24 cellular contexts compared by ENCODE assay signal in genomic region chr11:117862753-117863152, GRCh38. TPM values are rescaled to one million over a fixed set of nuclear protein-coding genes. Genes with fewer than 3 reads are reported as not detected.
DNase-seq lines count a peak whose midpoint lies in the region; ATAC-seq and TF ChIP-seq lines count a peak whose summit lies in the region.
"Had no signal": no experiment of that assay in that cellular context is flagged by ENCODE, and none has a peak within 500 bp of the region (broad histone marks: within the 10 kb centered on the region; RNA-seq: fewer than 3 reads in every experiment).

No MANE protein-coding gene starts in this region.

- H3K9ac ChIP-seq in parathyroid adenoma, result no peak overlapping the region

- no peaks in the 10 kb centered on the region for H3K9me3 ChIP-seq in heart right ventricle
- H3K9me3 ChIP-seq in left lung, result no peaks in the 10 kb centered on the region
- H3K9me3 ChIP-seq in parathyroid adenoma (ENCODE audit: control insufficient read depth, low read length), result no peaks in the 10 kb centered on the region
- H3K9me3 ChIP-seq in upper lobe of left lung, result no peaks in the 10 kb centered on the region
- H3K9me3 ChIP-seq: A549, ovary had no signal

- WGBS in heart right ventricle, 2 donors, result 67 to 71% methylated on average over 1 of the region's 1 CpG
- 79% methylated on average over 1 of the region's 1 CpG; no CpG with 5 or more reads in 1 of the 2 donors for WGBS in upper lobe of left lung, 2 donors

- H3K4me3 ChIP-seq in heart right ventricle (peak overlapping the region in 2 of 10 donors; percentile 14 to 26), left lung (no peak overlapping the region), parathyroid adenoma (ENCODE audit: low read depth, low read length) (no peak overlapping the region), upper lobe of left lung (no peak overlapping the region)
- H3K4me3 ChIP-seq: A549, ovary had no signal

- H3K36me3 ChIP-seq in heart right ventricle (peaks cover 0 to under 1% (median 0%) of the 10 kb centered on the region in 9 donors), left lung (no peaks in the 10 kb centered on the region), parathyroid adenoma (ENCODE audit: control insufficient read depth, insufficient read depth, low read length) (no peaks in the 10 kb centered on the region), upper lobe of left lung (no peaks in the 10 kb centered on the region)
- H3K36me3 ChIP-seq: ovary had no signal

- ATAC-seq in heart right ventricle (peak in 1 of 8 donors; percentile 9), Right ventricle myocardium superior (ENCODE audit: poor library complexity) (no peak), left lung (no peak), upper lobe of left lung (ENCODE audit: low FRiP score in 2 of 2) (no peak)
- ATAC-seq: A549; activated T-cell treated with anti-CD3 and anti-CD28 coated beads, Interleukin-2, amount 50 U/mL, for 72 hours; natural killer cell; stimulated activated memory B cell treated with anti-CD40 and anti-IgM and Interleukin-4, amounts not matched to agents 10 μg/mL and 1 μg/mL and 100 μg/mL, for 72 hours had no signal

- TF ChIP-seq CTCF in heart right ventricle (IDR thresholded peaks at IDR 0.05), result no peak
- TF ChIP-seq CTCF in left lung (IDR thresholded peaks at IDR 0.05), result no peak
- no peak for TF ChIP-seq CTCF in parathyroid adenoma (IDR thresholded peaks at IDR 0.05)
- TF ChIP-seq CTCF in upper lobe of left lung (IDR thresholded peaks at IDR 0.05), result no peak

- H3K79me2 ChIP-seq in parathyroid adenoma, result no peaks in the 10 kb centered on the region

- no peak for TF ChIP-seq POLR2A in upper lobe of left lung (IDR thresholded peaks at IDR 0.05)

- H3K27me3 ChIP-seq in heart right ventricle (no peaks in the 10 kb centered on the region), left lung (no peaks in the 10 kb centered on the region), parathyroid adenoma (ENCODE audit: control insufficient read depth, insufficient read depth, low read length) (no peaks in the 10 kb centered on the region), upper lobe of left lung (no peaks in the 10 kb centered on the region)
- H3K27me3 ChIP-seq: ovary had no signal

- intact Hi-C loops in heart right ventricle (cut with DNase I), result no loop called here
- intact Hi-C loops in Right ventricle myocardium superior (cut with DNase I), result no loop called here
- intact Hi-C loops in left lung (cut with DNase I), result no loop called here

- TF ChIP-seq EP300 in upper lobe of left lung (IDR thresholded peaks at IDR 0.05), result no peak

- no peak overlapping the region for H2AFZ ChIP-seq in parathyroid adenoma

- no peak overlapping the region for H3K4me2 ChIP-seq in parathyroid adenoma (ENCODE audit: low read length)
- H3K4me2 ChIP-seq: A549 had no signal

- H3K27ac ChIP-seq in heart right ventricle, result peak overlapping the region; percentile 45 to 96 (median 88)
- peak overlapping the region; percentile 54 to 69 for H3K27ac ChIP-seq in left lung
- H3K27ac ChIP-seq in parathyroid adenoma, result peak overlapping the region; percentile 59
- peak overlapping the region; percentile 70 to 86 (median 80) for H3K27ac ChIP-seq in upper lobe of left lung
- H3K27ac ChIP-seq: A549, ovary had no signal

- peaks cover 4 to 91% (median 48%) of the 10 kb centered on the region in 9 donors for H3K4me1 ChIP-seq in heart right ventricle
- peaks cover 11 to 25% of the 10 kb centered on the region in 2 donors for H3K4me1 ChIP-seq in left lung
- no peaks in the 10 kb centered on the region for H3K4me1 ChIP-seq in parathyroid adenoma
- H3K4me1 ChIP-seq in upper lobe of left lung, result peaks cover 12 to 35% (median 22%) of the 10 kb centered on the region in 4 donors
- H3K4me1 ChIP-seq: A549 had no signal

- DNase-seq in heart right ventricle (no peak), Right ventricle myocardium superior (no peak), left lung (no peak), upper lobe of left lung (no peak), SKM-1 treated with dmso at 0.1 percent for 144 hours (lab: John Stamatoyannopoulos, UW; ENCODE audit: unreplicated experiment) (no peak), AG20443 (ENCODE audit: low spot score) (no peak)
- DNase-seq in stimulated activated CD4-positive, alpha-beta T cell treated with anti-CD3 and anti-CD28 coated beads, Interleukin-4, amount 100 ng/mL, for 1 hour, result no peak
- DNase-seq: activated naive CD4-positive, alpha-beta T cell treated with Interleukin-2 at 50 U/mL for 16 hours; activated T-cell treated with anti-CD3 and anti-CD28 coated beads, Interleukin-2, amount 50 U/mL, for 72 hours; CD8-positive, alpha-beta memory T cell; effector memory CD4-positive, alpha-beta T cell; erythroblast; natural killer cell; NCI-H510A; OCI-M1; stimulated activated CD4-positive, alpha-beta T cell treated with anti-CD3 and anti-CD28 coated beads, Interleukin-12 subunit alpha, Interleukin-12 subunit beta, amount 100 ng/mL, for 4 hours; stimulated activated CD4-positive, alpha-beta T cell treated with anti-CD3 and anti-CD28 coated beads, Interleukin-4, amount 100 ng/mL, for 24 hours had no signal

RNA-seq across cellular contexts. Expression of gene FXYD6, which starts 13.7 kb away (rescaled TPM):
- 10 to 100 TPM; 22.0 to 42.5 (median 30.4) TPM for total RNA-seq in heart right ventricle
- 10 to 100 TPM; 62.3 to 65.2 TPM for polyA plus RNA-seq in heart right ventricle
- 34.6 TPM for total RNA-seq in Right ventricle myocardium superior
- total RNA-seq in left lung, result 10 to 100 TPM; 41.4 to 55.0 TPM
- 10 to 100 TPM; 16.2 to 61.4 (median 33.8) TPM for total RNA-seq in upper lobe of left lung
- total RNA-seq: fibroblast of villous mesenchyme; T-helper 2 cell treated with Interferon-gamma antibody and Interleukin-4, amounts not matched to agents 100 ng/mL and 5 ng/mL, for 36 hours had no signal
- polyA plus RNA-seq: CD8-positive, alpha-beta memory T cell had no signal

RNA-seq across cellular contexts. Expression of gene FXYD2, which starts 38.2 kb away (rescaled TPM):
- total RNA-seq in heart right ventricle (1 to 10 TPM in 7 of 10 donors, under 1 TPM in 3; 0.40 to 3.2 (median 1.4) TPM), Right ventricle myocardium superior (1.4 TPM), left lung (1 to 10 TPM; 1.2 to 4.4 TPM), upper lobe of left lung (1 to 10 TPM in 4 of 6 donors, under 1 TPM in 2; 0.15 to 4.5 (median 2.4) TPM)
- polyA plus RNA-seq in heart right ventricle, result 1 to 10 TPM; 1.9 to 6.0 TPM
- total RNA-seq: fibroblast of villous mesenchyme, LHCN-M2 had no signal
